17 cellular contexts compared by ENCODE assay signal in genomic region chr12:131806654-131807053, GRCh38. TPM values are rescaled to one million over a fixed set of nuclear protein-coding genes. Genes with fewer than 3 reads are reported as not detected.
"Had no signal": no experiment of that assay in that cellular context is flagged by ENCODE, and none has a peak within 500 bp of the region (broad histone marks: within the 10 kb centered on the region; RNA-seq: fewer than 3 reads in every experiment).

No MANE protein-coding gene starts in this region.

- H2AFZ ChIP-seq: hepatocyte had no signal

- H3K27me3 Mint-ChIP-seq: naive thymus-derived CD8-positive, alpha-beta T cell had no signal

- DNase-seq: cortex of kidney; effector CD8-positive, alpha-beta T cell; foreskin melanocyte; head of caudate nucleus; left cardiac atrium; left ventricle myocardium superior; mammary epithelial cell; naive thymus-derived CD8-positive, alpha-beta T cell; stimulated activated CD4-positive, alpha-beta T cell treated with anti-CD3 and anti-CD28 coated beads, Interleukin-12 subunit alpha, Interleukin-12 subunit beta, amount 100 ng/mL, for 4 hours; stimulated activated CD4-positive, alpha-beta T cell treated with anti-CD3 and anti-CD28 coated beads, Interleukin-2, amount 100 ng/mL, for 48 hours; stimulated activated naive CD4-positive, alpha-beta T cell treated with Interleukin-2 at 50 U/mL for 16 hours; trophoblast cell had no signal

- H3K4me2 ChIP-seq: hepatocyte had no signal

- H3K4me3 ChIP-seq: dorsolateral prefrontal cortex, hepatocyte had no signal

- H3K27me3 ChIP-seq: dorsolateral prefrontal cortex, hepatocyte, neutrophil had no signal

- FAIRE-seq: kidney had no signal

- H3K79me2 ChIP-seq: hepatocyte had no signal

- H3K27ac ChIP-seq: dorsolateral prefrontal cortex, hepatocyte, neutrophil had no signal

- ATAC-seq: left cardiac atrium; left ventricle myocardium superior; naive thymus-derived CD8-positive, alpha-beta T cell; sciatic nerve had no signal

- H3K9me3 ChIP-seq: neutrophil had no signal

RNA-seq across cellular contexts. Expression of gene MMP17, which starts 21.5 kb away (rescaled TPM):
- polyA plus RNA-seq: naive thymus-derived CD8-positive, alpha-beta T cell had no signal
